Comparison of ENCODE assay signal across 19 cellular contexts in genomic region chr19:1311543-1312091, GRCh38. TPM values are rescaled to one million over a fixed set of nuclear protein-coding genes. Genes with fewer than 3 reads are reported as not detected.
"Had no signal": no experiment of that assay in that cellular context is flagged by ENCODE, and none has a peak within 500 bp of the region (broad histone marks: within the 10 kb centered on the region; RNA-seq: fewer than 3 reads in every experiment).

No MANE protein-coding gene starts in this region.

- H3K27ac Mint-ChIP-seq: activated naive CD8-positive, alpha-beta T cell treated with anti-CD3 and anti-CD28 coated beads for 36 hours; activated T-helper 1 cell treated with anti-CD3 and anti-CD28 coated beads, Interleukin-12 subunit alpha, Interleukin-12 subunit beta, Interleukin-2, Interleukin-4 antibody, amounts not matched to agents 30 ng/mL and 10 ng/mL and 1 ng/mL, durations not matched to agents 14 hours and 24 hours and 36 hours; brain; naive B cell; stimulated activated naive CD8-positive, alpha-beta T cell treated with anti-CD3 and anti-CD28 coated beads, Interleukin-15, Interleukin-2, amounts not matched to agents 100 ng/mL and 50 ng/mL, for 24 hours had no signal

- H3K27me3 Mint-ChIP-seq: brain; stimulated activated naive CD8-positive, alpha-beta T cell treated with anti-CD3 and anti-CD28 coated beads, Interleukin-15, Interleukin-2, amounts not matched to agents 100 ng/mL and 50 ng/mL, for 24 hours had no signal

- H3K4me1 Mint-ChIP-seq: activated naive CD8-positive, alpha-beta T cell treated with anti-CD3 and anti-CD28 coated beads for 36 hours had no signal

- DNase-seq: activated naive CD8-positive, alpha-beta T cell treated with anti-CD3 and anti-CD28 coated beads for 36 hours; central memory CD4-positive, alpha-beta T cell; cortex of kidney; effector CD4-positive, alpha-beta T cell; hippocampal formation; naive B cell; sigmoid colon; spleen had no signal

- H3K79me2 ChIP-seq: parathyroid adenoma had no signal

- H3K9me3 ChIP-seq: esophagus muscularis mucosa, sigmoid colon, spleen, suprapubic skin, upper lobe of left lung had no signal

- H3K9ac ChIP-seq: parathyroid adenoma had no signal

- H3K4me3 Mint-ChIP-seq: activated naive CD8-positive, alpha-beta T cell treated with anti-CD3 and anti-CD28 coated beads for 36 hours; activated T-helper 1 cell treated with anti-CD3 and anti-CD28 coated beads, Interleukin-12 subunit alpha, Interleukin-12 subunit beta, Interleukin-2, Interleukin-4 antibody, amounts not matched to agents 30 ng/mL and 10 ng/mL and 1 ng/mL, durations not matched to agents 14 hours and 24 hours and 36 hours; brain; naive B cell; stimulated activated naive CD8-positive, alpha-beta T cell treated with anti-CD3 and anti-CD28 coated beads, Interleukin-15, Interleukin-2, amounts not matched to agents 100 ng/mL and 50 ng/mL, for 24 hours had no signal

- H3K9me3 Mint-ChIP-seq: activated naive CD8-positive, alpha-beta T cell treated with anti-CD3 and anti-CD28 coated beads for 36 hours; activated T-helper 1 cell treated with anti-CD3 and anti-CD28 coated beads, Interleukin-12 subunit alpha, Interleukin-12 subunit beta, Interleukin-2, Interleukin-4 antibody, amounts not matched to agents 30 ng/mL and 10 ng/mL and 1 ng/mL, durations not matched to agents 14 hours and 24 hours and 36 hours; naive B cell; stimulated activated naive CD8-positive, alpha-beta T cell treated with anti-CD3 and anti-CD28 coated beads, Interleukin-15, Interleukin-2, amounts not matched to agents 100 ng/mL and 50 ng/mL, for 24 hours had no signal

- H2AFZ ChIP-seq: parathyroid adenoma had no signal

- H3K36me3 Mint-ChIP-seq: activated naive CD8-positive, alpha-beta T cell treated with anti-CD3 and anti-CD28 coated beads for 36 hours; brain; naive B cell had no signal

- H3K4me1 ChIP-seq: parathyroid adenoma had no signal

- FAIRE-seq: keratinocyte had no signal

- H3K36me3 ChIP-seq: esophagus muscularis mucosa, sigmoid colon, spleen, suprapubic skin, upper lobe of left lung had no signal

- H3K27ac ChIP-seq: esophagus muscularis mucosa, parathyroid adenoma, sigmoid colon, spleen, suprapubic skin, upper lobe of left lung had no signal

- H3K4me3 ChIP-seq: esophagus muscularis mucosa, sigmoid colon, spleen, suprapubic skin, upper lobe of left lung had no signal

RNA-seq across cellular contexts. Expression of gene EFNA2, which starts 25.9 kb away (rescaled TPM):
- total RNA-seq: activated CD8-positive, alpha-beta memory T cell treated with anti-CD3 and anti-CD28 coated beads for 36 hours; activated naive CD8-positive, alpha-beta T cell treated with anti-CD3 and anti-CD28 coated beads for 36 hours; activated T-helper 1 cell treated with anti-CD3 and anti-CD28 coated beads, Interleukin-12 subunit alpha, Interleukin-12 subunit beta, Interleukin-2, Interleukin-4 antibody, amounts not matched to agents 30 ng/mL and 10 ng/mL and 1 ng/mL, durations not matched to agents 14 hours and 24 hours and 36 hours; esophagus muscularis mucosa; lung microvascular endothelial cell; mononuclear cell; sigmoid colon; spleen; suprapubic skin; upper lobe of left lung had no signal
- polyA plus RNA-seq: keratinocyte, spleen had no signal
